In genomic region chr4:15521442-15522039, GRCh38 we compare ENCODE assay signal across 22 cellular contexts. TPM values are rescaled to one million over a fixed set of nuclear protein-coding genes. Genes with fewer than 3 reads are reported as not detected.
DNase-seq lines count a peak whose midpoint lies in the region; FAIRE-seq and TF ChIP-seq lines count a peak whose summit lies in the region.
"Had no signal": no experiment of that assay in that cellular context is flagged by ENCODE, and none has a peak within 500 bp of the region (broad histone marks: within the 10 kb centered on the region; RNA-seq: fewer than 3 reads in every experiment).

No MANE protein-coding gene starts in this region.

- TF ChIP-seq CTCF in MCF 10A (IDR thresholded peaks at IDR 0.05; ENCODE audit: unreplicated experiment) (no peak), mammary epithelial cell (conservative IDR thresholded peaks at IDR 0.05 in 1 of 2, IDR thresholded peaks at IDR 0.05 in 1 of 2; ENCODE audit: extremely low read depth in 1 of 2, insufficient read depth in 1 of 2, low read depth in 1 of 2, low read length in 2 of 2) (no peak), astrocyte (IDR thresholded peaks at IDR 0.05; ENCODE audit: insufficient read depth, low read depth, low read length) (no peak)

- no peak overlapping the region for H3K9ac ChIP-seq in mammary epithelial cell (ENCODE audit: insufficient read depth, low read length)
- H3K9ac ChIP-seq in astrocyte (ENCODE audit: low read length) = no peak overlapping the region
- H3K9ac ChIP-seq: KMS-11 had no signal

- H3K4me3 ChIP-seq in mammary epithelial cell (replicated peaks in 1 of 3; ENCODE audit: insufficient read depth in 1 of 3, low read depth in 2 of 3, low read length in 3 of 3) (no peak overlapping the region), astrocyte (ENCODE audit: insufficient read depth, low read depth, low read length) (no peak overlapping the region)
- H3K4me3 ChIP-seq: A549, MG63, PC-9, SJSA1 had no signal

- TSS peak; percentile 47 for BruUV-seq in MCF 10A (replicated peaks; lab: Mats Ljungman, UMichigan)
- no TSS peak for BruUV-seq in mammary epithelial cell (replicated peaks; lab: Mats Ljungman, UMichigan)

- in situ Hi-C loops in mammary epithelial cell (cut with MboI; ENCODE audit: low sequenced_read_pairs in 2 of 2) = no loop called here

- H3K36me3 ChIP-seq in mammary epithelial cell (ENCODE audit: insufficient read depth, low read length) = peaks cover under 1% of the 10 kb centered on the region
- H3K36me3 ChIP-seq in astrocyte (ENCODE audit: insufficient read depth, low read length) = peaks cover 5% of the 10 kb centered on the region
- H3K36me3 ChIP-seq: MG63, SJSA1 had no signal

- H4K20me1 ChIP-seq in mammary epithelial cell (ENCODE audit: insufficient read depth, low read length) = no peaks in the 10 kb centered on the region
- no peaks in the 10 kb centered on the region for H4K20me1 ChIP-seq in astrocyte (ENCODE audit: insufficient read depth, low read length)

- H3K27ac ChIP-seq in mammary epithelial cell (ENCODE audit: insufficient read depth, low read depth, low read length) = no peak overlapping the region
- H3K27ac ChIP-seq in astrocyte (ENCODE audit: low read depth, low read length) = no peak overlapping the region
- H3K27ac ChIP-seq: A549, KMS-11, PC-9, SJSA1 had no signal

- intact Hi-C loops in MCF 10A (cut with micrococcal nuclease) = no loop called here
- intact Hi-C loops in mammary epithelial cell (cut with micrococcal nuclease) = no loop called here

- no peak for FAIRE-seq in astrocyte (lab: Jason Lieb, UNC)
- FAIRE-seq: A549 had no signal

- peaks cover 17% of the 10 kb centered on the region for H3K4me1 Mint-ChIP-seq in MCF 10A (ENCODE audit: insufficient read depth, unreplicated experiment)
- peaks cover 7% of the 10 kb centered on the region for H3K4me1 Mint-ChIP-seq in astrocyte (ENCODE audit: low read depth, unreplicated experiment)
- H3K4me1 Mint-ChIP-seq: CD14-positive monocyte had no signal

- H3K27me3 Mint-ChIP-seq in MCF 10A (ENCODE audit: insufficient read depth, unreplicated experiment) (no peaks in the 10 kb centered on the region), astrocyte (ENCODE audit: low read depth, unreplicated experiment) (no peaks in the 10 kb centered on the region)

- DNase-seq in MCF 10A (ENCODE audit: unreplicated experiment) = no peak
- DNase-seq in mammary epithelial cell = no peak
- DNase-seq in astrocyte (ENCODE audit: low read depth) = no peak
- peak; percentile 30 for DNase-seq in fibroblast of peridontal ligament (ENCODE audit: extremely low read depth)
- no peak for DNase-seq in stimulated activated CD4-positive, alpha-beta T cell treated with anti-CD3 and anti-CD28 coated beads, Interleukin-12 subunit alpha, Interleukin-12 subunit beta, amount 100 ng/mL, for 4 hours
- DNase-seq in GF-D8 (lab: John Stamatoyannopoulos, UW) = no peak
- DNase-seq in HCEC 1CT = no peak
- no peak for DNase-seq in NCI-H128 (lab: John Stamatoyannopoulos, UW; ENCODE audit: unreplicated experiment)
- DNase-seq: AML-193, COR-L47, GOT3, MG63, NCI-H1092, NCI-H1694 treated with DMSO at 0.1 percent for 48 hours, NCI-H2107, NCI-H345, NCI-H526 treated with DMSO at 0.1 percent for 48 hours, PC-9 had no signal

- H3K27ac Mint-ChIP-seq in MCF 10A (ENCODE audit: low read depth, unreplicated experiment) (peak overlapping the region; percentile 70), astrocyte (ENCODE audit: unreplicated experiment) (peak overlapping the region; percentile 56)
- H3K27ac Mint-ChIP-seq: CD14-positive monocyte had no signal

- dilution Hi-C loops in mammary epithelial cell (cut with HindIII; ENCODE audit: low sequenced_read_pairs) = no loop called here

- POLR2A ChIA-PET in MCF 10A (lab: Yijun Ruan, JAX) = interaction anchor here (0.8 to 1.1 kb wide), 2 partner anchors 160 to 416 kb away, joined by 4 to 7 read pairs; partner anchors contain the start of gene FAM200B

- WGBS in mammary epithelial cell (ENCODE audit: low coverage, missing lambda C conversion rate) = 79% methylated on average over 4 of the region's 4 CpGs

- H3K4me3 Mint-ChIP-seq in MCF 10A (ENCODE audit: unreplicated experiment) = no peak overlapping the region
- H3K4me3 Mint-ChIP-seq in astrocyte (ENCODE audit: unreplicated experiment) = no peak overlapping the region
- H3K4me3 Mint-ChIP-seq: CD14-positive monocyte had no signal

- H3K36me3 Mint-ChIP-seq in MCF 10A (ENCODE audit: insufficient read depth, unreplicated experiment) = peaks cover 16% of the 10 kb centered on the region
- peaks cover 27% of the 10 kb centered on the region for H3K36me3 Mint-ChIP-seq in astrocyte (ENCODE audit: low read depth, unreplicated experiment)

- H3K4me1 ChIP-seq in mammary epithelial cell (ENCODE audit: insufficient read depth, low read length) (peaks cover 13% of the 10 kb centered on the region), astrocyte (ENCODE audit: insufficient read depth, low read length) (no peaks in the 10 kb centered on the region)
- H3K4me1 ChIP-seq: SJSA1 had no signal

- no peaks in the 10 kb centered on the region for H3K79me2 ChIP-seq in mammary epithelial cell (ENCODE audit: insufficient read depth, low read length)
- H3K79me2 ChIP-seq in astrocyte (ENCODE audit: insufficient read depth, low read length) = no peaks in the 10 kb centered on the region

- H3K9me3 Mint-ChIP-seq in MCF 10A (ENCODE audit: unreplicated experiment) (no peaks in the 10 kb centered on the region), astrocyte (ENCODE audit: unreplicated experiment) (peaks cover 13% of the 10 kb centered on the region)

- CTCF ChIA-PET in MCF 10A (lab: Yijun Ruan, JAX) = interaction anchor here (0.8 to 1.2 kb wide), 2 partner anchors 14 to 16 kb away, joined by 4 read pairs; no protein-coding TSS in a partner anchor
- CTCF ChIA-PET in mammary epithelial cell (lab: Charles Lee; ENCODE audit: low non-redundant PET) = no interaction called here

- H3K4me2 ChIP-seq in mammary epithelial cell (ENCODE audit: insufficient read depth, low read depth, low read length) (no peak overlapping the region), astrocyte (ENCODE audit: low read length) (no peak overlapping the region)
- H3K4me2 ChIP-seq: A549, KMS-11, PC-9 had no signal

- no peaks in the 10 kb centered on the region for H3K9me3 ChIP-seq in mammary epithelial cell (replicated peaks; ENCODE audit: insufficient read depth, low read length)
- H3K9me3 ChIP-seq in astrocyte (ENCODE audit: insufficient read depth, low read depth, low read length) = peaks cover 3% of the 10 kb centered on the region
- H3K9me3 ChIP-seq: A549, MG63, SJSA1 had no signal

- H2AFZ ChIP-seq in mammary epithelial cell (ENCODE audit: low read depth, low read length) (no peak overlapping the region), astrocyte (ENCODE audit: low read depth, low read length) (no peak overlapping the region)
- H2AFZ ChIP-seq: PC-9 had no signal

- H3K27me3 ChIP-seq in mammary epithelial cell (ENCODE audit: insufficient read depth, low read length) (no peaks in the 10 kb centered on the region), astrocyte (ENCODE audit: insufficient read depth, low read length) (no peaks in the 10 kb centered on the region)
- H3K27me3 ChIP-seq: MG63, SJSA1 had no signal

RNA-seq across cellular contexts. Expression of gene CC2D2A, which starts 51.9 kb away (rescaled TPM):
- total RNA-seq in MCF 10A (2022) (7.7 and 8.6 TPM in 2 replicates), mammary epithelial cell (10 to 100 TPM; 11.3 to 11.7 TPM), astrocyte (14.0 and 16.0 TPM in 2 replicates)
- polyA plus RNA-seq in mammary epithelial cell = 12.4 TPM
- 7.8 TPM for polyA minus RNA-seq in mammary epithelial cell
